In the genomic region with DNA sequence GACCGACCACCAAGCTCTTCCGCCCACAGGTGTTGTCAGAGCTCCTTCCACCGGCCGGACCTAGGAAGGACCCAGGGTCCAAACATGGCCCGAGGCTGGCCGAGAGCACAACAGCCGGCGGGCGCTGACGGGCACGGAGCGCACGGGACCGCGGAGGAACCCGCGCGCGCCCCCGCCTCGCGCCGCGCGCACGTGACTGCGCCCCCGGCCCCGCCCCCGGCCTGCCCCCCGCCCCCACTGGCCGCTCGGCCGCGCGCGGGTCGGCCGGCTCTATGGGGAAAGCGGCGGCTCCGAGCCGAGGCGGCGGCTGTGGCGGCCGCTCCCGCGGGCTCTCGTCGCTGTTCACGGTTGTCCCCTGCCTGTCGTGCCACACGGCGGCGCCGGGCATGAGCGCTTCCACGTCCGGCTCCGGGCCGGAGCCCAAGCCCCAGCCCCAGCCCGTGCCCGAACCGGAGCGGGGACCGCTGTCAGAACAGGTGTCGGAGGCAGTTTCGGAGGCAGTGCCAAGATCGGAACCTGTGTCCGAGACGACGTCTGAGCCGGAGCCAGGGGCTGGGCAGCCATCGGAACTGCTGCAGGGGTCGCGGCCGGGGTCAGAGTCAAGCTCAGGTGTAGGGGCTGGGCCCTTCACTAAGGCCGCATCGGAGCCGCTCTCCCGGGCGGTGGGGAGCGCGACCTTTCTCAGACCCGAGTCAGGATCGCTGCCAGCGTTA, we compare ENCODE assay signal across 8 cellular contexts. TPM values are rescaled to one million over a fixed set of nuclear protein-coding genes. Genes with fewer than 3 reads are reported as not detected.
DNase-seq lines count a peak whose midpoint lies in the region; ATAC-seq and TF ChIP-seq lines count a peak whose summit lies in the region.

A gene with protein sequence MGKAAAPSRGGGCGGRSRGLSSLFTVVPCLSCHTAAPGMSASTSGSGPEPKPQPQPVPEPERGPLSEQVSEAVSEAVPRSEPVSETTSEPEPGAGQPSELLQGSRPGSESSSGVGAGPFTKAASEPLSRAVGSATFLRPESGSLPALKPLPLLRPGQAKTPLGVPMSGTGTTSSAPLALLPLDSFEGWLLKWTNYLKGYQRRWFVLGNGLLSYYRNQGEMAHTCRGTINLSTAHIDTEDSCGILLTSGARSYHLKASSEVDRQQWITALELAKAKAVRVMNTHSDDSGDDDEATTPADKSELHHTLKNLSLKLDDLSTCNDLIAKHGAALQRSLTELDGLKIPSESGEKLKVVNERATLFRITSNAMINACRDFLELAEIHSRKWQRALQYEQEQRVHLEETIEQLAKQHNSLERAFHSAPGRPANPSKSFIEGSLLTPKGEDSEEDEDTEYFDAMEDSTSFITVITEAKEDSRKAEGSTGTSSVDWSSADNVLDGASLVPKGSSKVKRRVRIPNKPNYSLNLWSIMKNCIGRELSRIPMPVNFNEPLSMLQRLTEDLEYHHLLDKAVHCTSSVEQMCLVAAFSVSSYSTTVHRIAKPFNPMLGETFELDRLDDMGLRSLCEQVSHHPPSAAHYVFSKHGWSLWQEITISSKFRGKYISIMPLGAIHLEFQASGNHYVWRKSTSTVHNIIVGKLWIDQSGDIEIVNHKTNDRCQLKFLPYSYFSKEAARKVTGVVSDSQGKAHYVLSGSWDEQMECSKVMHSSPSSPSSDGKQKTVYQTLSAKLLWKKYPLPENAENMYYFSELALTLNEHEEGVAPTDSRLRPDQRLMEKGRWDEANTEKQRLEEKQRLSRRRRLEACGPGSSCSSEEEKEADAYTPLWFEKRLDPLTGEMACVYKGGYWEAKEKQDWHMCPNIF (plus strand): TSS at position 237 of the 713 bp plus-strand sequence. CDS start 36 bp downstream, at position 273.

- H3K27ac Mint-ChIP-seq in HFFc6: no peak within 1 kb of the TSS
- H3K27ac Mint-ChIP-seq in WTC11: 0 out of 2 replicates have a peak within 1 kb of the TSS, but pooled peaks have one; percentile 62

- H3K27me3 Mint-ChIP-seq in HFFc6 (ENCODE audit: insufficient read depth) (peaks cover 44% of the 10 kb centered on the region), WTC11 (ENCODE audit: low read depth) (peaks cover 27% of the 10 kb centered on the region)

- H3K36me3 Mint-ChIP-seq in HFFc6 (ENCODE audit: low read depth) (no peaks in the 10 kb centered on the region), WTC11 (no peaks in the 10 kb centered on the region)

- TF ChIP-seq CTCF in BJ (IDR thresholded peaks at IDR 0.05; ENCODE audit: insufficient read depth, low read depth, low read length) (no peak), HFFc6 (IDR thresholded peaks at IDR 0.05) (no peak), WTC11 (IDR thresholded peaks at IDR 0.05) (no peak)

- peak within 1 kb of the TSS; percentile 60 for H3K4me3 ChIP-seq in BJ (ENCODE audit: low read depth, low read length)

- H3K9me3 Mint-ChIP-seq in HFFc6 (no peaks in the 10 kb centered on the region), WTC11 (no peaks in the 10 kb centered on the region)

- intact Hi-C loops in left colon (cut with DNase I, micrococcal nuclease): no loop called here

- H3K27me3 ChIP-seq in BJ (ENCODE audit: control insufficient read depth, insufficient read depth, low read length): peaks cover 3% of the 10 kb centered on the region

- DNase-seq in BJ (ENCODE audit: low read depth) (no peak), HFFc6 (no peak), WTC11 (ENCODE audit: low spot score) (peak; percentile 56), cerebellar cortex (ENCODE audit: low spot score) (peak; percentile 41), left colon (peak in 1 of 2 donors; percentile 62), NCI-H2029 (lab: John Stamatoyannopoulos, UW) (no peak), NAMALWA (ENCODE audit: low spot score) (no peak)
- DNase-seq in stimulated activated CD4-positive, alpha-beta T cell treated with anti-CD3 and anti-CD28 coated beads, Interleukin-15, amount 100 ng/mL, for 24 hours: peak; percentile 57

- ATAC-seq in WTC11 (peak; percentile 63), left colon (peak; percentile 73)

- CTCF ChIA-PET in BJ (lab: Yijun Ruan, JAX): interaction anchor here (1.1 to 1.7 kb wide), 4 partner anchors 8 to 60 kb away, joined by 3 to 4 read pairs (median 4); no protein-coding TSS in a partner anchor
- CTCF ChIA-PET in WTC11 (lab: Charles Lee): interaction anchor here (1.0 to 3.9 kb wide), 6 partner anchors 9 to 89 kb away, joined by 4 to 25 read pairs (median 5); partner anchors contain the start of gene SLC35E4

- no peaks in the 10 kb centered on the region for H3K36me3 ChIP-seq in BJ (ENCODE audit: control insufficient read depth, insufficient read depth, low read length)

- POLR2A ChIA-PET in BJ (lab: Charles Lee): no interaction called here
- POLR2A ChIA-PET in WTC11 (lab: Charles Lee): interaction anchor here (0.6 to 1.0 kb wide), 3 partner anchors 10 to 60 kb away, joined by 3 to 4 read pairs (median 3); partner anchors contain the start of genes DUSP18 and SLC35E4

- peak within 1 kb of the TSS; percentile 77 for H3K4me3 Mint-ChIP-seq in HFFc6
- H3K4me3 Mint-ChIP-seq in WTC11: peak within 1 kb of the TSS; percentile 79

- no peaks in the 10 kb centered on the region for H3K4me1 Mint-ChIP-seq in HFFc6 (ENCODE audit: low read depth)
- peaks cover 12% of the 10 kb centered on the region for H3K4me1 Mint-ChIP-seq in WTC11

TF ChIP-seq in WTC11, 78 proteins besides CTCF, POLR2A, EP300 and RAD21 (continues in another document):
- TF ChIP-seq MXD4 (CRISPR knock-in tag; IDR thresholded peaks at IDR 0.05; ENCODE audit: borderline replicate concordance): no peak
- TF ChIP-seq, protein P1, sequence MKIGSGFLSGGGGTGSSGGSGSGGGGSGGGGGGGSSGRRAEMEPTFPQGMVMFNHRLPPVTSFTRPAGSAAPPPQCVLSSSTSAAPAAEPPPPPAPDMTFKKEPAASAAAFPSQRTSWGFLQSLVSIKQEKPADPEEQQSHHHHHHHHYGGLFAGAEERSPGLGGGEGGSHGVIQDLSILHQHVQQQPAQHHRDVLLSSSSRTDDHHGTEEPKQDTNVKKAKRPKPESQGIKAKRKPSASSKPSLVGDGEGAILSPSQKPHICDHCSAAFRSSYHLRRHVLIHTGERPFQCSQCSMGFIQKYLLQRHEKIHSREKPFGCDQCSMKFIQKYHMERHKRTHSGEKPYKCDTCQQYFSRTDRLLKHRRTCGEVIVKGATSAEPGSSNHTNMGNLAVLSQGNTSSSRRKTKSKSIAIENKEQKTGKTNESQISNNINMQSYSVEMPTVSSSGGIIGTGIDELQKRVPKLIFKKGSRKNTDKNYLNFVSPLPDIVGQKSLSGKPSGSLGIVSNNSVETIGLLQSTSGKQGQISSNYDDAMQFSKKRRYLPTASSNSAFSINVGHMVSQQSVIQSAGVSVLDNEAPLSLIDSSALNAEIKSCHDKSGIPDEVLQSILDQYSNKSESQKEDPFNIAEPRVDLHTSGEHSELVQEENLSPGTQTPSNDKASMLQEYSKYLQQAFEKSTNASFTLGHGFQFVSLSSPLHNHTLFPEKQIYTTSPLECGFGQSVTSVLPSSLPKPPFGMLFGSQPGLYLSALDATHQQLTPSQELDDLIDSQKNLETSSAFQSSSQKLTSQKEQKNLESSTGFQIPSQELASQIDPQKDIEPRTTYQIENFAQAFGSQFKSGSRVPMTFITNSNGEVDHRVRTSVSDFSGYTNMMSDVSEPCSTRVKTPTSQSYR (CRISPR knock-in tag; IDR thresholded peaks at IDR 0.05): no peak
- TF ChIP-seq, protein P2, sequence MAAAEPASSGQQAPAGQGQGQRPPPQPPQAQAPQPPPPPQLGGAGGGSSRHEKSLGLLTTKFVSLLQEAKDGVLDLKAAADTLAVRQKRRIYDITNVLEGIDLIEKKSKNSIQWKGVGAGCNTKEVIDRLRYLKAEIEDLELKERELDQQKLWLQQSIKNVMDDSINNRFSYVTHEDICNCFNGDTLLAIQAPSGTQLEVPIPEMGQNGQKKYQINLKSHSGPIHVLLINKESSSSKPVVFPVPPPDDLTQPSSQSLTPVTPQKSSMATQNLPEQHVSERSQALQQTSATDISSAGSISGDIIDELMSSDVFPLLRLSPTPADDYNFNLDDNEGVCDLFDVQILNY (CRISPR knock-in tag; IDR thresholded peaks at IDR 0.05): 0 out of 2 replicates have a peak, but pooled peaks have one; percentile 20
- TF ChIP-seq, protein P3, sequence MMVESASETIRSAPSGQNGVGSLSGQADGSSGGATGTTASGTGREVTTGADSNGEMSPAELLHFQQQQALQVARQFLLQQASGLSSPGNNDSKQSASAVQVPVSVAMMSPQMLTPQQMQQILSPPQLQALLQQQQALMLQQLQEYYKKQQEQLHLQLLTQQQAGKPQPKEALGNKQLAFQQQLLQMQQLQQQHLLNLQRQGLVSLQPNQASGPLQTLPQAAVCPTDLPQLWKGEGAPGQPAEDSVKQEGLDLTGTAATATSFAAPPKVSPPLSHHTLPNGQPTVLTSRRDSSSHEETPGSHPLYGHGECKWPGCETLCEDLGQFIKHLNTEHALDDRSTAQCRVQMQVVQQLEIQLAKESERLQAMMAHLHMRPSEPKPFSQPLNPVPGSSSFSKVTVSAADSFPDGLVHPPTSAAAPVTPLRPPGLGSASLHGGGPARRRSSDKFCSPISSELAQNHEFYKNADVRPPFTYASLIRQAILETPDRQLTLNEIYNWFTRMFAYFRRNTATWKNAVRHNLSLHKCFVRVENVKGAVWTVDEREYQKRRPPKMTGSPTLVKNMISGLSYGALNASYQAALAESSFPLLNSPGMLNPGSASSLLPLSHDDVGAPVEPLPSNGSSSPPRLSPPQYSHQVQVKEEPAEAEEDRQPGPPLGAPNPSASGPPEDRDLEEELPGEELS (CRISPR knock-in tag; IDR thresholded peaks at IDR 0.05): 0 out of 2 replicates have a peak, but pooled peaks have one; percentile 38

RNA-seq across cellular contexts. Expression of the gene that starts here (rescaled TPM):
- 0.38 and 0.77 TPM in 2 replicates for polyA plus RNA-seq in BJ (2011; rRNA removed)
- 0.51 and 1.0 TPM in 2 replicates for polyA minus RNA-seq in BJ (2011; rRNA and poly(A)+ RNA removed)
- total RNA-seq in HFFc6 (2021; fragmentation: NEBNext Ultra II Directional; extraction: Animal tissue kit (Norgen Biotek cat#: 25700)): under 1 TPM in 5 of 6 experiments, not detected in 1; 0.09 to 0.37 (median 0.28) TPM
- total RNA-seq in WTC11 (2021): 4.1 to 4.4 TPM (median 4.1 TPM) in 3 replicates
- 1 to 10 TPM; 2.9 to 5.1 TPM for total RNA-seq in left colon

Comparison
In these comparisons a context has a peak if more than half of its experiments do, and no peak if none do; other contexts are left out.
1. DNase-seq: peak in WTC11 (single experiment), cerebellar cortex (single experiment) and stimulated activated CD4-positive, alpha-beta T cell treated with anti-CD3 and anti-CD28 coated beads, Interleukin-15, amount 100 ng/mL, for 24 hours (single experiment); none in BJ (single experiment), HFFc6 (single experiment), NCI-H2029 (single experiment) and NAMALWA (single experiment).